In genomic region chr13:99768986-99769385, GRCh38 we compare ENCODE assay signal across 27 cellular contexts.
"Had no signal": no experiment of that assay in that cellular context is flagged by ENCODE, and none has a peak within 500 bp of the region (broad histone marks: within the 10 kb centered on the region; RNA-seq: fewer than 3 reads in every experiment).

No MANE protein-coding gene starts in this region.

- H3K36me3 ChIP-seq: ascending aorta, cardiac muscle cell, Peyer's patch, WERI-Rb-1 had no signal

- H3K4me1 Mint-ChIP-seq: activated CD4-positive, alpha-beta T cell treated with anti-CD3 and anti-CD28 coated beads, Interleukin-2, amount 10 ng/mL, durations not matched to agents 7 days and 5 days; activated naive CD4-positive, alpha-beta T cell treated with anti-CD3 and anti-CD28 coated beads, Interleukin-2, amount 50 U/mL, for 24 hours; activated naive CD8-positive, alpha-beta T cell treated with anti-CD3 and anti-CD28 coated beads, Interleukin-2, amount 10 ng/mL, durations not matched to agents 7 days and 5 days; central memory CD8-positive, alpha-beta T cell had no signal

- H3K4me3 ChIP-seq: ascending aorta, cardiac muscle cell, Peyer's patch had no signal

- ATAC-seq: activated CD8-positive, alpha-beta T cell treated with anti-CD3 and anti-CD28 coated beads, Interleukin-2, amount 10 ng/mL, durations not matched to agents 7 days and 5 days; PC-3 had no signal

- H3K27me3 Mint-ChIP-seq: activated naive CD4-positive, alpha-beta T cell treated with anti-CD3 and anti-CD28 coated beads, Interleukin-2, amount 50 U/mL, for 24 hours; activated naive CD8-positive, alpha-beta T cell treated with anti-CD3 and anti-CD28 coated beads, Interleukin-2, amount 10 ng/mL, durations not matched to agents 7 days and 5 days; activated T-cell treated with anti-CD3 and anti-CD28 coated beads, Interleukin-2, amount 50 U/mL, for 24 hours; central memory CD8-positive, alpha-beta T cell had no signal

- H3K4me3 Mint-ChIP-seq: activated CD4-positive, alpha-beta T cell treated with anti-CD3 and anti-CD28 coated beads, Interleukin-2, amount 10 ng/mL, durations not matched to agents 7 days and 5 days; activated CD8-positive, alpha-beta T cell treated with anti-CD3 and anti-CD28 coated beads, Interleukin-2, amount 10 ng/mL, durations not matched to agents 7 days and 5 days; activated naive CD4-positive, alpha-beta T cell treated with anti-CD3 and anti-CD28 coated beads, Interleukin-2, amount 50 U/mL, for 24 hours; activated naive CD8-positive, alpha-beta T cell treated with anti-CD3 and anti-CD28 coated beads, Interleukin-2, amount 10 ng/mL, durations not matched to agents 7 days and 5 days; activated T-cell treated with anti-CD3 and anti-CD28 coated beads, Interleukin-2, amount 50 U/mL, for 24 hours; central memory CD8-positive, alpha-beta T cell had no signal

- H3K4me1 ChIP-seq: ascending aorta, Peyer's patch had no signal

- H3K27ac ChIP-seq: ascending aorta, cardiac muscle cell, Peyer's patch, RWPE1, WERI-Rb-1 had no signal

- DNase-seq: activated CD4-positive, alpha-beta T cell treated with anti-CD3 and anti-CD28 coated beads, Interleukin-2, amount 10 ng/mL, durations not matched to agents 7 days and 5 days; activated CD4-positive, alpha-beta T cell treated with anti-CD3 and anti-CD28 coated beads, Interleukin-2, amount 50 U/mL, for 48 hours; activated CD8-positive, alpha-beta T cell treated with anti-CD3 and anti-CD28 coated beads, Interleukin-2, amount 10 ng/mL, durations not matched to agents 7 days and 5 days; activated gamma-delta T cell; activated naive CD4-positive, alpha-beta T cell treated with Interleukin-2 at 50 U/mL for 16 hours; activated naive CD8-positive, alpha-beta T cell treated with anti-CD3 and anti-CD28 coated beads, Interleukin-2, amount 10 ng/mL, durations not matched to agents 7 days and 5 days; activated T-cell treated with anti-CD3 and anti-CD28 coated beads, Interleukin-2, amount 50 U/mL, for 24 hours; amygdala; NCI-H1105; NCI-H1436; NCI-H1694; NCI-H1930; NCI-H2081 treated with DMSO at 0.1 percent for 48 hours; NCI-H345; NCI-H524 treated with DMSO at 0.1 percent for 48 hours; NK-92 treated with Interleukin-12 subunit alpha and Interleukin-12 subunit beta, amount 100 ng/mL, for 24 hours; PC-3; Peyer's patch; Right ventricle myocardium superior; T1000; WERI-Rb-1 had no signal

- H3K27me3 ChIP-seq: ascending aorta, cardiac muscle cell, Peyer's patch had no signal

- H3K27ac Mint-ChIP-seq: activated CD4-positive, alpha-beta T cell treated with anti-CD3 and anti-CD28 coated beads, Interleukin-2, amount 10 ng/mL, durations not matched to agents 7 days and 5 days; activated CD8-positive, alpha-beta T cell treated with anti-CD3 and anti-CD28 coated beads, Interleukin-2, amount 10 ng/mL, durations not matched to agents 7 days and 5 days; activated naive CD4-positive, alpha-beta T cell treated with anti-CD3 and anti-CD28 coated beads, Interleukin-2, amount 50 U/mL, for 24 hours; activated naive CD8-positive, alpha-beta T cell treated with anti-CD3 and anti-CD28 coated beads, Interleukin-2, amount 10 ng/mL, durations not matched to agents 7 days and 5 days; activated T-cell treated with anti-CD3 and anti-CD28 coated beads, Interleukin-2, amount 50 U/mL, for 24 hours; activated T-helper 2 cell treated with anti-CD3 and anti-CD28 coated beads, Interferon-gamma antibody, Interleukin-2, Interleukin-4, amounts not matched to agents 10 μg/mL and 5 μg/mL and 100 μg/mL, durations not matched to agents 14 hours and 24 hours and 36 hours had no signal
